ENCODE assay signal across 16 cellular contexts in genomic region chr12:8995021-8995775, GRCh38.
"Had no signal": no experiment of that assay in that cellular context is flagged by ENCODE, and none has a peak within 500 bp of the region (broad histone marks: within the 10 kb centered on the region; RNA-seq: fewer than 3 reads in every experiment).

No MANE protein-coding gene starts in this region.

- H3K27me3 Mint-ChIP-seq: activated B cell treated with CpG ODN at 0.5 μM for 24 hours; stimulated activated memory B cell treated with anti-CD40 and anti-IgM and Interleukin-4, amounts not matched to agents 10 μg/mL and 1 μg/mL and 100 μg/mL, for 72 hours had no signal

- H3K4me3 Mint-ChIP-seq: activated B cell treated with CpG ODN at 0.5 μM for 24 hours; activated naive CD4-positive, alpha-beta T cell treated with anti-CD3 and anti-CD28 coated beads, Interleukin-2, amount 10 ng/mL, durations not matched to agents 7 days and 5 days; nephron; stimulated activated memory B cell treated with anti-CD40 and anti-IgM and Interleukin-4, amounts not matched to agents 10 μg/mL and 1 μg/mL and 100 μg/mL, for 72 hours had no signal

- DNase-seq: activated B cell treated with CpG ODN at 0.5 μM for 24 hours; activated CD4-positive, alpha-beta T cell treated with anti-CD3 and anti-CD28 coated beads for 48 hours; activated CD8-positive, alpha-beta memory T cell treated with anti-CD3 and anti-CD28 coated beads for 24 hours; activated CD8-positive, alpha-beta memory T cell treated with anti-CD3 and anti-CD28 coated beads, Interleukin-2, amount 50 U/mL, for 48 hours; activated naive CD4-positive, alpha-beta T cell treated with anti-CD3 and anti-CD28 coated beads, Interleukin-2, amount 10 ng/mL, durations not matched to agents 7 days and 5 days; effector CD8-positive, alpha-beta T cell; foreskin fibroblast; mesenchymal stem cell; mucosa of descending colon; posterior cingulate gyrus; sigmoid colon; stimulated activated CD4-positive, alpha-beta T cell treated with anti-CD3 and anti-CD28 coated beads, Interleukin-4, amount 100 ng/mL, for 24 hours; T-helper 9 cell had no signal

- ATAC-seq: mucosa of descending colon; stimulated activated memory B cell treated with anti-CD40 and anti-IgM and Interleukin-4, amounts not matched to agents 10 μg/mL and 1 μg/mL and 100 μg/mL, for 72 hours had no signal

- H3K4me1 Mint-ChIP-seq: activated B cell treated with CpG ODN at 0.5 μM for 24 hours, nephron had no signal

- H3K9me3 Mint-ChIP-seq: activated B cell treated with CpG ODN at 0.5 μM for 24 hours; activated naive CD4-positive, alpha-beta T cell treated with anti-CD3 and anti-CD28 coated beads, Interleukin-2, amount 10 ng/mL, durations not matched to agents 7 days and 5 days; nephron; stimulated activated memory B cell treated with anti-CD40 and anti-IgM and Interleukin-4, amounts not matched to agents 10 μg/mL and 1 μg/mL and 100 μg/mL, for 72 hours had no signal

- H3K27me3 ChIP-seq: sigmoid colon had no signal

- H3K27ac ChIP-seq: sigmoid colon had no signal

- FAIRE-seq: bronchial epithelial cell had no signal

- H3K27ac Mint-ChIP-seq: activated B cell treated with CpG ODN at 0.5 μM for 24 hours; nephron; stimulated activated memory B cell treated with anti-CD40 and anti-IgM and Interleukin-4, amounts not matched to agents 10 μg/mL and 1 μg/mL and 100 μg/mL, for 72 hours had no signal

- H3K9me3 ChIP-seq: mucosa of descending colon, sigmoid colon had no signal

- H3K4me3 ChIP-seq: mucosa of descending colon, sigmoid colon had no signal

- H3K36me3 ChIP-seq: sigmoid colon had no signal
